In the genomic region with DNA sequence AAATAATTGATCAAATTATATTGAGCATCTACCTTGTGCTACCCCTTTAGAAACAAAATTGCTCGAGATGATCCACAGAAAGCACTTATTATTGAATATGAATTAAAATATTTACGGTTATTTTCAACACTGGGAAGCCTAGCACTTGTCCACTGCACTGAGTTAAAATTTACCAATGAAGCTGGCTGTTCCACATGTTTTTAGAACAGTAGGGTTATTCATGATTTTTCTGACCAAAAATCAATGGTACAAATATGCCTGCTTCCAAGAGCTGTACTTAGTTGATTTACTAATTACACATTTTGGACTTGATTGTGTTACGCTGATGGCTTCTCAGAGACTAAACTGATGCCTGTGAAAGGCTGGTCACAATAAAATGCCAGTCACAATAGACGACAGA, we compare ENCODE assay signal across 21 cellular contexts. TPM values are rescaled to one million over a fixed set of nuclear protein-coding genes. Genes with fewer than 3 reads are reported as not detected.
DNase-seq lines count a peak whose midpoint lies in the region; ATAC-seq and TF ChIP-seq lines count a peak whose summit lies in the region.
"Had no signal": no experiment of that assay in that cellular context is flagged by ENCODE, and none has a peak within 500 bp of the region (broad histone marks: within the 10 kb centered on the region; RNA-seq: fewer than 3 reads in every experiment).

No MANE protein-coding gene starts in this region.

- H3K9me3 Mint-ChIP-seq in brain (no peaks in the 10 kb centered on the region), neural progenitor cell (no peaks in the 10 kb centered on the region), progenitor cell of endocrine pancreas (ENCODE audit: low read depth) (no peaks in the 10 kb centered on the region)
- H3K9me3 Mint-ChIP-seq: CD4-positive, alpha-beta T cell; CD8-positive, alpha-beta T cell had no signal

- H3K4me1 ChIP-seq in neural progenitor cell (peaks cover 91% of the 10 kb centered on the region), osteoblast (ENCODE audit: insufficient read depth, low read length) (peaks cover 4% of the 10 kb centered on the region)
- H3K4me1 ChIP-seq: A549; BLaER1 treated with 17β-estradiol and CSF1 and Interleukin-3, amounts not matched to agents 10 nM and 100 nM; Caco-2 had no signal

- H3K9me3 ChIP-seq in T-helper 17 cell (ENCODE audit: control insufficient read depth, low read length, poor library complexity, severe bottlenecking) (no peaks in the 10 kb centered on the region), neural progenitor cell (ENCODE audit: low read depth) (no peaks in the 10 kb centered on the region), osteoblast (ENCODE audit: low read depth, low read length) (no peaks in the 10 kb centered on the region)
- H3K9me3 ChIP-seq: A549; BLaER1 treated with 17β-estradiol and CSF1 and Interleukin-3, amounts not matched to agents 10 nM and 100 nM; Caco-2 had no signal

- no peaks in the 10 kb centered on the region for H3K27me3 ChIP-seq in neural progenitor cell
- H3K27me3 ChIP-seq in osteoblast (ENCODE audit: insufficient read depth, low read length) = no peaks in the 10 kb centered on the region
- H3K27me3 ChIP-seq: BLaER1 treated with 17β-estradiol and CSF1 and Interleukin-3, amounts not matched to agents 10 nM and 100 nM had no signal

- H3K27ac ChIP-seq in neural progenitor cell (no peak overlapping the region), osteoblast (ENCODE audit: low read depth, low read length) (no peak overlapping the region)
- H3K27ac ChIP-seq: 22Rv1; A549; BLaER1 treated with 17β-estradiol and CSF1 and Interleukin-3, amounts not matched to agents 10 nM and 100 nM; C4-2B had no signal

- TF ChIP-seq CTCF in brain (conservative IDR thresholded peaks at IDR 0.05) (no peak), neural progenitor cell (IDR thresholded peaks at IDR 0.05) (no peak), progenitor cell of endocrine pancreas (IDR thresholded peaks at IDR 0.05; ENCODE audit: unreplicated experiment) (no peak), osteoblast (IDR thresholded peaks at IDR 0.05; ENCODE audit: extremely low read depth, low read depth, low read length) (no peak)

- DNase-seq in T-helper 17 cell = no peak
- no peak for DNase-seq in neural progenitor cell (ENCODE audit: low spot score)
- DNase-seq in progenitor cell of endocrine pancreas (ENCODE audit: low spot score, unreplicated experiment) = no peak
- DNase-seq in GM03348 (ENCODE audit: low spot score) = no peak
- DNase-seq in NCI-H2196 treated with DMSO at 0.1 percent for 48 hours (lab: John Stamatoyannopoulos, UW; ENCODE audit: unreplicated experiment) = no peak
- DNase-seq in OCI-M2 (lab: John Stamatoyannopoulos, UW; ENCODE audit: unreplicated experiment) = no peak
- DNase-seq in osteoblast (ENCODE audit: insufficient read length, low spot score, missing footprints) = no peak
- DNase-seq: AML-193; Caco-2; Calu3; CD4-positive, alpha-beta T cell; CD8-positive, alpha-beta T cell; DMS79 treated with DMSO at 0.1 percent for 48 hours; GF-D8 had no signal

- no peak for ATAC-seq in T-helper 17 cell
- ATAC-seq: A549; CD8-positive, alpha-beta T cell; GM12878 had no signal

- peaks cover 5% of the 10 kb centered on the region for H3K79me2 ChIP-seq in neural progenitor cell (ENCODE audit: low read depth)
- no peaks in the 10 kb centered on the region for H3K79me2 ChIP-seq in osteoblast (ENCODE audit: insufficient read depth, low read length)

- H4K20me1 ChIP-seq in neural progenitor cell (ENCODE audit: low read depth) = peaks cover 61% of the 10 kb centered on the region
- H4K20me1 ChIP-seq in osteoblast (ENCODE audit: insufficient read depth, low read length) = peaks cover 8% of the 10 kb centered on the region

- H3K27me3 Mint-ChIP-seq in T-helper 17 cell (no peaks in the 10 kb centered on the region), brain (no peaks in the 10 kb centered on the region), neural progenitor cell (ENCODE audit: insufficient read depth, low read depth) (no peaks in the 10 kb centered on the region), progenitor cell of endocrine pancreas (no peaks in the 10 kb centered on the region)
- H3K27me3 Mint-ChIP-seq: B cell; CD4-positive, alpha-beta T cell had no signal

- peaks cover 6% of the 10 kb centered on the region for H3K36me3 ChIP-seq in neural progenitor cell
- H3K36me3 ChIP-seq in osteoblast (ENCODE audit: insufficient read depth, low read length) = peaks cover 30% of the 10 kb centered on the region

- H3K4me1 Mint-ChIP-seq in T-helper 17 cell (peaks cover 2% of the 10 kb centered on the region), brain (peaks cover 45% of the 10 kb centered on the region), neural progenitor cell (peaks cover 19% of the 10 kb centered on the region), progenitor cell of endocrine pancreas (ENCODE audit: low read depth) (peaks cover 24% of the 10 kb centered on the region)
- H3K4me1 Mint-ChIP-seq: B cell had no signal

- H3K4me2 ChIP-seq in neural progenitor cell (peak overlapping the region; percentile 0), osteoblast (ENCODE audit: insufficient read depth, low read length) (no peak overlapping the region)
- H3K4me2 ChIP-seq: A549; BLaER1 treated with 17β-estradiol and CSF1 and Interleukin-3, amounts not matched to agents 10 nM and 100 nM had no signal

- H2AFZ ChIP-seq in neural progenitor cell (replicated peaks) = no peak overlapping the region
- H2AFZ ChIP-seq in osteoblast (ENCODE audit: low read length) = no peak overlapping the region

- H3K36me3 Mint-ChIP-seq in T-helper 17 cell (ENCODE audit: low read depth) (no peaks in the 10 kb centered on the region), brain (peaks cover 50% of the 10 kb centered on the region), neural progenitor cell (peaks cover 14% of the 10 kb centered on the region), progenitor cell of endocrine pancreas (ENCODE audit: insufficient read depth) (peaks cover 20% of the 10 kb centered on the region)

- peaks cover 67% of the 10 kb centered on the region for H3F3A ChIP-seq in neural progenitor cell (ENCODE audit: low read depth)

- H3K4me3 Mint-ChIP-seq in T-helper 17 cell (no peak overlapping the region), brain (no peak overlapping the region), neural progenitor cell (no peak overlapping the region), progenitor cell of endocrine pancreas (ENCODE audit: low read depth) (no peak overlapping the region)
- H3K4me3 Mint-ChIP-seq: B cell; CD4-positive, alpha-beta T cell; CD8-positive, alpha-beta T cell had no signal

- H3K9ac ChIP-seq in neural progenitor cell = no peak overlapping the region
- H3K9ac ChIP-seq: BLaER1 treated with 17β-estradiol and CSF1 and Interleukin-3, amounts not matched to agents 10 nM and 100 nM had no signal

- H3K27ac Mint-ChIP-seq in T-helper 17 cell (peak overlapping the region; percentile 51), brain (peak overlapping the region in 3 of 5 experiments; percentile 17 to 80 (median 67)), neural progenitor cell (no peak overlapping the region), progenitor cell of endocrine pancreas (peak overlapping the region; percentile 83)
- H3K27ac Mint-ChIP-seq: B cell; CD4-positive, alpha-beta T cell; CD8-positive, alpha-beta T cell had no signal

- H3K4me3 ChIP-seq in neural progenitor cell (no peak overlapping the region), osteoblast (ENCODE audit: insufficient read depth, low read length) (no peak overlapping the region)
- H3K4me3 ChIP-seq: A549; BLaER1 treated with 17β-estradiol and CSF1 and Interleukin-3, amounts not matched to agents 10 nM and 100 nM; GM12878 had no signal

RNA-seq across cellular contexts. Expression of gene HDHD2, which starts 39.4 kb away (rescaled TPM):
- total RNA-seq in T-helper 17 cell (10 to 100 TPM; 16.6 to 23.5 TPM), neural progenitor cell (ENCODE audit: low replicate concordance) (54.4 and 85.0 TPM in 2 replicates), progenitor cell of endocrine pancreas (47.2 and 57.0 TPM in 2 replicates), osteoblast (17.4 and 19.4 TPM in 2 replicates)
- polyA plus RNA-seq in brain (ENCODE audit: insufficient read depth, low read depth, low replicate concordance) = 40.2 TPM
